In genomic region chr1:116031299-116031698, GRCh38 we compare ENCODE assay signal across 15 cellular contexts. TPM values are rescaled to one million over a fixed set of nuclear protein-coding genes. Genes with fewer than 3 reads are reported as not detected.
A peak's percentile ranks its signal among the peaks of the same experiment; 100 is the strongest.
DNase-seq lines count a peak whose midpoint lies in the region; ATAC-seq and TF ChIP-seq lines count a peak whose summit lies in the region.
"Had no signal": no experiment of that assay in that cellular context is flagged by ENCODE, and none has a peak within 500 bp of the region (broad histone marks: within the 10 kb centered on the region; RNA-seq: fewer than 3 reads in every experiment).

No MANE protein-coding gene starts in this region.

- no peaks in the 10 kb centered on the region for H3K27me3 ChIP-seq in dorsolateral prefrontal cortex
- no peaks in the 10 kb centered on the region for H3K27me3 ChIP-seq in upper lobe of right lung
- H3K27me3 ChIP-seq: BLaER1 had no signal

- no peaks in the 10 kb centered on the region for H3K4me1 ChIP-seq in mucosa of descending colon (ENCODE audit: low read depth)
- H3K4me1 ChIP-seq in upper lobe of right lung: no peaks in the 10 kb centered on the region
- H3K4me1 ChIP-seq: BLaER1, Caco-2 had no signal

- no peak for TF ChIP-seq CTCF in dorsolateral prefrontal cortex (IDR thresholded peaks at IDR 0.05 in 54 of 56, conservative IDR thresholded peaks at IDR 0.05 in 2 of 56; ENCODE audit: low read depth in 1 of 56, partially characterized antibody in 56 of 56)
- no peak for TF ChIP-seq CTCF in mucosa of descending colon (IDR thresholded peaks at IDR 0.05)
- no peak for TF ChIP-seq CTCF in upper lobe of right lung (IDR thresholded peaks at IDR 0.05)

- DNase-seq in NCI-H748 (lab: John Stamatoyannopoulos, UW; ENCODE audit: unreplicated experiment) (peak; percentile 22), NCI-H748 treated with DMSO at 0.1 percent for 48 hours (lab: John Stamatoyannopoulos, UW) (no peak), dorsolateral prefrontal cortex (no peak), mucosa of descending colon (peak in 2 of 3 donors; percentile 33 to 54), upper lobe of right lung (no peak)
- DNase-seq: 8988T; AML-193; Caco-2; CD8-positive, alpha-beta memory T cell; GOT3 had no signal

- H3K27ac ChIP-seq in dorsolateral prefrontal cortex: peak overlapping the region in 51 of 59 donors; percentile 9 to 98 (median 91)
- no peak overlapping the region for H3K27ac ChIP-seq in upper lobe of right lung
- H3K27ac ChIP-seq: BLaER1 had no signal

- no peaks in the 10 kb centered on the region for H3K36me3 ChIP-seq in mucosa of descending colon (ENCODE audit: low read depth)
- H3K36me3 ChIP-seq in upper lobe of right lung: peaks cover 50% of the 10 kb centered on the region
- H3K36me3 ChIP-seq: BLaER1 had no signal

- intact Hi-C loops in dorsolateral prefrontal cortex (cut with DNase I): loop anchor here in 1 of 2 donors (5.0 kb wide), 2 partner anchors 54 to 194 kb away; partner anchors contain the start of gene SLC22A15
- intact Hi-C loops in mucosa of descending colon (cut with DNase I, micrococcal nuclease): no loop called here
- intact Hi-C loops in upper lobe of right lung (cut with DNase I): no loop called here

- ATAC-seq in mucosa of descending colon: peak; percentile 88
- peak; percentile 57 for ATAC-seq in upper lobe of right lung
- ATAC-seq in HG03039 (IDR thresholded peaks at IDR 0.05; ENCODE audit: unreplicated experiment): no peak
- ATAC-seq in GM18873 (IDR thresholded peaks at IDR 0.05; ENCODE audit: low FRiP score, unreplicated experiment): no peak
- no peak for ATAC-seq in HG03460 (IDR thresholded peaks at IDR 0.05; ENCODE audit: unreplicated experiment)

- H3K9me3 ChIP-seq in mucosa of descending colon (no peaks in the 10 kb centered on the region), upper lobe of right lung (no peaks in the 10 kb centered on the region)
- H3K9me3 ChIP-seq: BLaER1, Caco-2, HAP-1 had no signal

- H3K4me3 ChIP-seq in dorsolateral prefrontal cortex (no peak overlapping the region), mucosa of descending colon (no peak overlapping the region), upper lobe of right lung (no peak overlapping the region)
- H3K4me3 ChIP-seq: BLaER1, HAP-1 had no signal

RNA-seq across cellular contexts. Expression of gene SLC22A15, which starts 55.0 kb away (rescaled TPM):
- total RNA-seq in dorsolateral prefrontal cortex: 10 to 100 TPM; 18.9 to 85.6 (median 29.7) TPM
- total RNA-seq in mucosa of descending colon: 1 to 10 TPM; 2.0 to 2.7 (median 2.4) TPM
- total RNA-seq in upper lobe of right lung: 25.7 TPM

Comparison
In these comparisons a context has a peak if more than half of its experiments do, and no peak if none do; other contexts are left out.
1. DNase-seq: peak in NCI-H748 (single experiment) and mucosa of descending colon (2 of 3); none in NCI-H748 treated with DMSO at 0.1 percent for 48 hours (single experiment), dorsolateral prefrontal cortex (0 of 10) and upper lobe of right lung (single experiment).
2. ATAC-seq: peak in mucosa of descending colon (single experiment) and upper lobe of right lung (single experiment); none in HG03039 (single experiment), GM18873 (single experiment) and HG03460 (single experiment).